Comparison of ENCODE assay signal across 29 cellular contexts in genomic region chr16:68395167-68395786, GRCh38. TPM values are rescaled to one million over a fixed set of nuclear protein-coding genes. Genes with fewer than 3 reads are reported as not detected.
"Had no signal": no experiment of that assay in that cellular context is flagged by ENCODE, and none has a peak within 500 bp of the region (broad histone marks: within the 10 kb centered on the region; RNA-seq: fewer than 3 reads in every experiment).

No MANE protein-coding gene starts in this region.

- H3K9me3 Mint-ChIP-seq: immature natural killer cell; naive thymus-derived CD8-positive, alpha-beta T cell; nephron; neural crest cell; stimulated activated naive B cell treated with anti-CD40 and anti-IgM and Interleukin-4, amounts not matched to agents 10 μg/mL and 1 μg/mL and 100 μg/mL, for 72 hours had no signal

- DNase-seq: hippocampal formation; immature natural killer cell; left colon; mammary epithelial cell; mesenchymal stem cell; nucleus accumbens; pancreas; psoas muscle; right cardiac atrium; stimulated activated CD4-positive, alpha-beta T cell treated with anti-CD3 and anti-CD28 coated beads, Interleukin-12 subunit alpha, Interleukin-12 subunit beta, amount 100 ng/mL, for 4 hours; stimulated activated CD4-positive, alpha-beta T cell treated with anti-CD3 and anti-CD28 coated beads, Interleukin-15, amount 100 ng/mL, for 24 hours; stimulated activated CD4-positive, alpha-beta T cell treated with anti-CD3 and anti-CD28 coated beads, Interleukin-2, amount 100 ng/mL, for 24 hours; stimulated activated CD4-positive, alpha-beta T cell treated with anti-CD3 and anti-CD28 coated beads, Interleukin-4, amount 100 ng/mL, for 1 hour; stimulated activated naive B cell treated with anti-CD40 and anti-IgM and Interleukin-4, amounts not matched to agents 10 μg/mL and 1 μg/mL and 100 μg/mL, for 72 hours; stimulated activated naive CD8-positive, alpha-beta T cell treated with anti-CD3 and anti-CD28 coated beads, Interleukin-15, Interleukin-2, amounts not matched to agents 100 U/mL and 50 U/mL, for 24 hours; stomach; testis; thyroid gland; trophoblast cell; upper lobe of right lung had no signal

- H3K36me3 Mint-ChIP-seq: immature natural killer cell; naive thymus-derived CD8-positive, alpha-beta T cell; stimulated activated naive B cell treated with anti-CD40 and anti-IgM and Interleukin-4, amounts not matched to agents 10 μg/mL and 1 μg/mL and 100 μg/mL, for 72 hours had no signal

- H3K27me3 ChIP-seq: left lung, pancreas, testis, thyroid gland, upper lobe of right lung had no signal

- H3K4me2 ChIP-seq: smooth muscle cell had no signal

- H3K4me1 ChIP-seq: left lung, lower lobe of right lung, pancreas, psoas muscle, thyroid gland, upper lobe of right lung had no signal

- H3K9me3 ChIP-seq: left lung, lower lobe of right lung, pancreas, psoas muscle, stomach, testis, thyroid gland, upper lobe of right lung had no signal

- H3K36me3 ChIP-seq: left lung, lower lobe of right lung, pancreas, stomach, thyroid gland, upper lobe of right lung had no signal

- ATAC-seq: left lung; naive thymus-derived CD8-positive, alpha-beta T cell; psoas muscle; right cardiac atrium; stimulated activated naive B cell treated with anti-CD40 and anti-IgM and Interleukin-4, amounts not matched to agents 10 μg/mL and 1 μg/mL and 100 μg/mL, for 72 hours; stimulated activated naive CD8-positive, alpha-beta T cell treated with anti-CD3 and anti-CD28 coated beads, Interleukin-15, Interleukin-2, amounts not matched to agents 100 U/mL and 50 U/mL, for 24 hours had no signal

- H3K4me1 Mint-ChIP-seq: immature natural killer cell had no signal

- H3K4me3 ChIP-seq: left lung, lower lobe of right lung, pancreas, psoas muscle, smooth muscle cell, stomach, thyroid gland, upper lobe of right lung had no signal

- H3K4me3 Mint-ChIP-seq: immature natural killer cell; naive thymus-derived CD8-positive, alpha-beta T cell; nephron; neural crest cell; stimulated activated naive B cell treated with anti-CD40 and anti-IgM and Interleukin-4, amounts not matched to agents 10 μg/mL and 1 μg/mL and 100 μg/mL, for 72 hours had no signal

- FAIRE-seq: islet of Langerhans, kidney, pancreas, urothelium cell line had no signal

- H3K27ac ChIP-seq: left lung, lower lobe of right lung, pancreas, psoas muscle, stomach, thyroid gland, upper lobe of right lung had no signal

- H3K27ac Mint-ChIP-seq: naive thymus-derived CD8-positive, alpha-beta T cell; nephron; stimulated activated naive B cell treated with anti-CD40 and anti-IgM and Interleukin-4, amounts not matched to agents 10 μg/mL and 1 μg/mL and 100 μg/mL, for 72 hours had no signal

RNA-seq across cellular contexts. Expression of gene SMPD3, which starts 53.0 kb away (rescaled TPM):
- total RNA-seq: mammary epithelial cell had no signal
- polyA plus RNA-seq: mammary epithelial cell had no signal
